ENCODE assay signal across 8 cellular contexts in the genomic region with DNA sequence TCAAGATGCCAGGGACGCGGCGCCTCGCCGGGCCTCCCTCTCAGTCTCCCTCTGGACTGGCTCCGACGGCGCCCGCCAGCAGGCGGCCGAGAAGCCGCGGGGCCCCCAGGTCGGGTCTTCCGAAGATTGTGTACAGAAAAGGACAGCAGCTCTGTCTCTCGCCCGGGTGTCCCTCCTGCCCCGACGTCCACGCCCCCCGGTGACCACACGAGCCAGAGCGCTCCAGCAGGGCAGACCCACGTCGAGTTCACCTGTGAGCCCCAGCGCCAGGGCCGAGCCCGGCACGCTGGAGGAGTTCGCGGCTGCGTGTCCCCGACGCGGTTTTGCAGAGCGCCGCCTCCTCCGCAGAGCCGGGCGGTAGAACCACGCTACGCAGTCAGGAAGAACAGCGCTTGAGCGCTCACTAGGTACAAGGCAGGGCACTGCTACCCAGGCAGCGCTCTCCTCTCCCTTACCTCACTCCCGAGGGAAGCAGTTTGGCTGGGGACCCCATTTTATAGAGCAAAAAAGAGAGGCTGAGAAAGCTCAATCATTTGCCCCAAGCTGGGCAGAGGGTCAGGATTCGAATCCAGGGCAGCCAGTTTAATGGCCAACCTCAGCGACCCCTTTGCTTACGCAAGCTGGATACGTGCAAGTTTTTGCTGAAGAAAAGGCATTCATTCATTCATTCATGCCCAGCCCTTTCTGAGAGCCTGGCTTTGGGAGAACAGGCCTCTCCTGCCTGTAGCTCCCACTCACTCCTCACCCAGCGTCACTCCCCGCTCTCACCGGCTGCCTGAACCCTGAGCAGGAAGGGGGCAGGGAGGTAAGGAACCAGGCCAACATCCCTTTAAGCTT. TPM values are rescaled to one million over a fixed set of nuclear protein-coding genes. Genes with fewer than 3 reads are reported as not detected.
A peak's percentile ranks its signal among the peaks of the same experiment; 100 is the strongest.
DNase-seq lines count a peak whose midpoint lies in the region; ATAC-seq and TF ChIP-seq lines count a peak whose summit lies in the region.

No MANE protein-coding gene starts in this region.

- H3K27me3 Mint-ChIP-seq in chondrocyte (ENCODE audit: low read depth) (peaks cover 4% of the 10 kb centered on the region), memory B cell (no peaks in the 10 kb centered on the region)

- H3K4me1 Mint-ChIP-seq in chondrocyte (ENCODE audit: low read depth) (peaks cover 40% of the 10 kb centered on the region), memory B cell (peaks cover 16% of the 10 kb centered on the region)

- peak; percentile 30 for DNase-seq in EL
- DNase-seq in NCI-H1105 (lab: John Stamatoyannopoulos, UW), result peak; percentile 78
- peak; percentile 28 for DNase-seq in activated CD4-positive, CD25-positive, alpha-beta regulatory T cell treated with anti-CD3 and anti-CD28 coated beads, Interleukin-2, amount 50 U/mL, for 16 hours (ENCODE audit: low read depth, low spot score)
- DNase-seq in chondrocyte (ENCODE audit: low spot score), result peak; percentile 88
- DNase-seq in memory B cell (ENCODE audit: low spot score in 2 of 2), result peak; percentile 57 to 63
- peak; percentile 31 for DNase-seq in stimulated activated CD8-positive, alpha-beta memory T cell treated with anti-CD3 and anti-CD28 coated beads, Interleukin-4, amount 100 ng/mL, for 24 hours (ENCODE audit: low read depth)
- no peak for DNase-seq in NCI-H2107 treated with DMSO at 0.1 percent for 48 hours (lab: John Stamatoyannopoulos, UW; ENCODE audit: unreplicated experiment)
- DNase-seq in foreskin melanocyte, result no peak

- ATAC-seq in memory B cell (ENCODE audit: low read depth), result peak; percentile 17

- H3K27ac Mint-ChIP-seq in chondrocyte (ENCODE audit: unreplicated experiment) (peak overlapping the region; percentile 41), memory B cell (peak overlapping the region; percentile 84)

- peak; percentile 72 for TF ChIP-seq CTCF in chondrocyte (IDR thresholded peaks at IDR 0.05)

- H3K9me3 Mint-ChIP-seq in chondrocyte (ENCODE audit: low read depth) (no peaks in the 10 kb centered on the region), memory B cell (no peaks in the 10 kb centered on the region)

- H3K36me3 Mint-ChIP-seq in chondrocyte (ENCODE audit: low read depth) (peaks cover 2% of the 10 kb centered on the region), memory B cell (peaks cover 2% of the 10 kb centered on the region)

- H3K4me3 Mint-ChIP-seq in chondrocyte (ENCODE audit: unreplicated experiment) (peak overlapping the region; percentile 49), memory B cell (peak overlapping the region; percentile 94)

RNA-seq across cellular contexts. Expression of a gene that starts 3.0 kb away (rescaled TPM):
- total RNA-seq in chondrocyte, result 36.9 to 53.4 TPM (median 51.3 TPM) in 3 replicates

Comparison
In these comparisons a context has a peak if more than half of its experiments do, and no peak if none do; other contexts are left out.
1. DNase-seq: peak in EL (single experiment), NCI-H1105 (single experiment), activated CD4-positive, CD25-positive, alpha-beta regulatory T cell treated with anti-CD3 and anti-CD28 coated beads, Interleukin-2, amount 50 U/mL, for 16 hours (single experiment), chondrocyte (single experiment), memory B cell (2 of 2) and stimulated activated CD8-positive, alpha-beta memory T cell treated with anti-CD3 and anti-CD28 coated beads, Interleukin-4, amount 100 ng/mL, for 24 hours (single experiment); none in NCI-H2107 treated with DMSO at 0.1 percent for 48 hours (single experiment) and foreskin melanocyte (single experiment).